Comparison of ENCODE assay signal across 21 cellular contexts in genomic region chr11:13040969-13041561, GRCh38. TPM values are rescaled to one million over a fixed set of nuclear protein-coding genes. Genes with fewer than 3 reads are reported as not detected.
A peak's percentile ranks its signal among the peaks of the same experiment; 100 is the strongest.
DNase-seq lines count a peak whose midpoint lies in the region; ATAC-seq and TF ChIP-seq lines count a peak whose summit lies in the region.
"Had no signal": no experiment of that assay in that cellular context is flagged by ENCODE, and none has a peak within 500 bp of the region (broad histone marks: within the 10 kb centered on the region; RNA-seq: fewer than 3 reads in every experiment).

No MANE protein-coding gene starts in this region.

- H3K27ac Mint-ChIP-seq in activated T-cell treated with anti-CD3 and anti-CD28 coated beads, Interleukin-2, amount 50 U/mL, for 72 hours, result no peak overlapping the region
- H3K27ac Mint-ChIP-seq: CD14-positive monocyte; stimulated activated effector memory CD8-positive, alpha-beta T cell treated with anti-CD3 and anti-CD28 coated beads, Interleukin-12 subunit alpha, Interleukin-12 subunit beta, amount 100 ng/mL, for 72 hours had no signal

- no peaks in the 10 kb centered on the region for H3K9me3 Mint-ChIP-seq in activated T-cell treated with anti-CD3 and anti-CD28 coated beads, Interleukin-2, amount 50 U/mL, for 72 hours
- H3K9me3 Mint-ChIP-seq: CD14-positive monocyte; stimulated activated effector memory CD8-positive, alpha-beta T cell treated with anti-CD3 and anti-CD28 coated beads, Interleukin-12 subunit alpha, Interleukin-12 subunit beta, amount 100 ng/mL, for 72 hours had no signal

- H3K4me3 Mint-ChIP-seq in activated T-cell treated with anti-CD3 and anti-CD28 coated beads, Interleukin-2, amount 50 U/mL, for 72 hours, result no peak overlapping the region
- H3K4me3 Mint-ChIP-seq: CD14-positive monocyte; stimulated activated effector memory CD8-positive, alpha-beta T cell treated with anti-CD3 and anti-CD28 coated beads, Interleukin-12 subunit alpha, Interleukin-12 subunit beta, amount 100 ng/mL, for 72 hours had no signal

- H3K36me3 ChIP-seq in mucosa of rectum (ENCODE audit: control insufficient read depth in 2 of 2, insufficient read depth in 2 of 2, low read length in 2 of 2) (no peaks in the 10 kb centered on the region), suprapubic skin (no peaks in the 10 kb centered on the region)
- H3K36me3 ChIP-seq: thyroid gland had no signal

- no peaks in the 10 kb centered on the region for H3K9me3 ChIP-seq in mucosa of rectum (ENCODE audit: control insufficient read depth in 2 of 2, low read length in 2 of 2)
- H3K9me3 ChIP-seq in suprapubic skin, result no peaks in the 10 kb centered on the region
- H3K9me3 ChIP-seq: thyroid gland had no signal

- peaks cover 34% of the 10 kb centered on the region for H3K27me3 Mint-ChIP-seq in activated T-cell treated with anti-CD3 and anti-CD28 coated beads, Interleukin-2, amount 50 U/mL, for 72 hours (ENCODE audit: low read depth)

- WGBS in suprapubic skin, result 31% methylated on average over 4 of the region's 4 CpGs

- H3K27ac ChIP-seq in VCaP, result peak overlapping the region; percentile 73
- H3K27ac ChIP-seq in mucosa of rectum (ENCODE audit: low read depth in 2 of 2, low read length in 2 of 2), result peak overlapping the region; percentile 61 to 73
- H3K27ac ChIP-seq in suprapubic skin, result no peak overlapping the region
- H3K27ac ChIP-seq: thyroid gland had no signal

- DNase-seq in NCI-H748 (lab: John Stamatoyannopoulos, UW; ENCODE audit: unreplicated experiment) (peak; percentile 48), NCI-H748 treated with DMSO at 0.1 percent for 48 hours (lab: John Stamatoyannopoulos, UW) (no peak), kidney glomerular epithelial cell (lab: John Stamatoyannopoulos, UW) (no peak), suprapubic skin (ENCODE audit: low spot score in 2 of 2) (no peak)
- no peak for DNase-seq in activated T-cell treated with anti-CD3 and anti-CD28 coated beads, Interleukin-2, amount 50 U/mL, for 72 hours
- DNase-seq: ACHN; activated naive CD4-positive, alpha-beta T cell treated with Interleukin-2 at 50 U/mL for 16 hours; activated T-cell treated with anti-CD3 and anti-CD28 coated beads for 4 hours; aorta; cerebellar nuclear complex; DMS79; effector CD8-positive, alpha-beta T cell; NCI-H2081; thyroid gland had no signal

- H3K4me1 ChIP-seq in mucosa of rectum (ENCODE audit: control insufficient read depth in 2 of 2, insufficient read depth in 2 of 2, low read length in 2 of 2) (peaks cover 5 to 25% of the 10 kb centered on the region in 2 donors), suprapubic skin (no peaks in the 10 kb centered on the region)

- H3K27me3 ChIP-seq in mucosa of rectum (ENCODE audit: control insufficient read depth in 2 of 2, insufficient read depth in 2 of 2, low read length in 2 of 2) (peaks cover 0 to 2% of the 10 kb centered on the region in 2 donors), suprapubic skin (no peaks in the 10 kb centered on the region)
- H3K27me3 ChIP-seq: thyroid gland had no signal

- TF ChIP-seq POLR2A in suprapubic skin (IDR thresholded peaks at IDR 0.05), result no peak

- H3K4me3 ChIP-seq in mucosa of rectum (ENCODE audit: low read length in 2 of 2) (no peak overlapping the region), suprapubic skin (no peak overlapping the region)
- H3K4me3 ChIP-seq: lung, thyroid gland had no signal

- no peak overlapping the region for H3K9ac ChIP-seq in mucosa of rectum (ENCODE audit: low read depth in 1 of 2, low read length in 2 of 2)

- ATAC-seq in activated T-cell treated with anti-CD3 and anti-CD28 coated beads, Interleukin-2, amount 50 U/mL, for 72 hours (replicated peaks in 1 of 2), result no peak
- ATAC-seq in GM19324 (IDR thresholded peaks at IDR 0.05; ENCODE audit: low FRiP score, unreplicated experiment), result no peak
- ATAC-seq: stimulated activated effector memory CD8-positive, alpha-beta T cell treated with anti-CD3 and anti-CD28 coated beads, Interleukin-12 subunit alpha, Interleukin-12 subunit beta, amount 100 ng/mL, for 72 hours had no signal

- TF ChIP-seq CTCF in VCaP (conservative IDR thresholded peaks at IDR 0.05), result no peak
- no peak for TF ChIP-seq CTCF in suprapubic skin (IDR thresholded peaks at IDR 0.05)

- no peaks in the 10 kb centered on the region for H3K36me3 Mint-ChIP-seq in activated T-cell treated with anti-CD3 and anti-CD28 coated beads, Interleukin-2, amount 50 U/mL, for 72 hours (ENCODE audit: insufficient read depth in 2 of 2)
- H3K36me3 Mint-ChIP-seq: CD14-positive monocyte; stimulated activated effector memory CD8-positive, alpha-beta T cell treated with anti-CD3 and anti-CD28 coated beads, Interleukin-12 subunit alpha, Interleukin-12 subunit beta, amount 100 ng/mL, for 72 hours had no signal

- no peaks in the 10 kb centered on the region for H3K4me1 Mint-ChIP-seq in activated T-cell treated with anti-CD3 and anti-CD28 coated beads, Interleukin-2, amount 50 U/mL, for 72 hours (ENCODE audit: low read depth)
- H3K4me1 Mint-ChIP-seq: CD14-positive monocyte; stimulated activated effector memory CD8-positive, alpha-beta T cell treated with anti-CD3 and anti-CD28 coated beads, Interleukin-12 subunit alpha, Interleukin-12 subunit beta, amount 100 ng/mL, for 72 hours had no signal

- TF ChIP-seq EP300 in suprapubic skin (IDR thresholded peaks at IDR 0.05), result no peak

RNA-seq across cellular contexts. Expression of gene RASSF10, which starts 31.9 kb away (rescaled TPM):
- under 1 TPM in 1 of 2 donors, not detected in 1; 0.09 TPM for total RNA-seq in activated T-cell treated with anti-CD3 and anti-CD28 coated beads, Interleukin-2, amount 50 U/mL, for 72 hours
- 10 to 100 TPM in 1 of 4 donors, 1 to 10 TPM in 3; 7.1 to 22.0 (median 8.4) TPM for total RNA-seq in suprapubic skin
- total RNA-seq: fibroblast of lung had no signal

Comparison
In these comparisons a context has a peak if more than half of its experiments do, and no peak if none do; other contexts are left out.
1. RNA of gene RASSF10, which starts 31.9 kb away (total RNA-seq): 7.1 to 22.0 TPM in suprapubic skin; 0.09 TPM in activated T-cell treated with anti-CD3 and anti-CD28 coated beads, Interleukin-2, amount 50 U/mL, for 72 hours; every median in the first group is over 4 times any median in the second.